Comparison of ENCODE assay signal across 18 cellular contexts in the genomic region with DNA sequence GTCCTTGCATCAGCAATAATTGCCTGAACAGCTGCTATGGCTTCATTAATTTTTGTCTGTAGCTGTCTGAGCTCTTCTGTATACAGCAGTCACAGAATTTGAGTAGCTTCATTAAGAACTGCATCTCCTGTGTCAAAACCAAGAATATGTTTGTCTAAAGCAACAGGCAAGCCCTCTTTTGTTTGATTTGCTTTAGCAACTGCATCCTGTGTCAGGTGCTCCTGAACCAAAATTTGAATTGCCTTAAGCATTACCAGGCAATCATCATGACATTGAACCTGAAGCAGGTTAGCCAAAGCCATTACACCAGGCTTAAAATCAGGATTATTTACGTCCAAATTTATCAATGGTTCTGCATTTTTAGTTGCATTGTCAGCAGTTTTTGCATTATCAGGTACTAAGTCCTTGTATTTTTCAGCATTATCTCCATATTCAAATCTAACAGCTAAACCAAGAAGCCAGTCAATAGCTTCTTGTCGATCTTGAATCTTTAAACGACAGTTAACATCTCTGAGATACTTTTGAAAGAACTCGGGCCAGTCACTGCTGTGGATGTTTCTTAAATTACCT. TPM values are rescaled to one million over a fixed set of nuclear protein-coding genes. Genes with fewer than 3 reads are reported as not detected.
DNase-seq lines count a peak whose midpoint lies in the region; ATAC-seq, FAIRE-seq and TF ChIP-seq lines count a peak whose summit lies in the region.
"Had no signal": no experiment of that assay in that cellular context is flagged by ENCODE, and none has a peak within 500 bp of the region (broad histone marks: within the 10 kb centered on the region; RNA-seq: fewer than 3 reads in every experiment).

No MANE protein-coding gene starts in this region.

- peak overlapping the region; percentile 9 for H3K27ac Mint-ChIP-seq in Caco-2 (ENCODE audit: unreplicated experiment)
- H3K27ac Mint-ChIP-seq: CD4-positive, alpha-beta T cell had no signal

- peaks cover 37% of the 10 kb centered on the region for H3K4me1 Mint-ChIP-seq in Caco-2 (ENCODE audit: low read depth, unreplicated experiment)

- CTCF ChIA-PET in Caco-2 (lab: Charles Lee) (no interaction called here), HepG2 (lab: Yijun Ruan, JAX; ENCODE audit: low intra/inter-chr PET ratio, low total read pairs) (no interaction called here)

- in situ Hi-C loops in HepG2 (cut with HindIII; ENCODE audit: extremely low pct_ligation_motif_present, low pct_unique_long_range_greater_than_20kb): no loop called here

- peak overlapping the region; percentile 42 for H3K27ac ChIP-seq in SJCRH30
- H3K27ac ChIP-seq in HepG2 (ENCODE audit: extremely low read length, insufficient read depth, low read length): no peak overlapping the region
- H3K27ac ChIP-seq in pancreas: no peak overlapping the region
- no peak overlapping the region for H3K27ac ChIP-seq in osteoblast (ENCODE audit: low read depth, low read length)
- H3K27ac ChIP-seq: C4-2B had no signal

- no peak overlapping the region for H3K4me3 Mint-ChIP-seq in Caco-2 (ENCODE audit: unreplicated experiment)
- H3K4me3 Mint-ChIP-seq: CD4-positive, alpha-beta T cell; H9 had no signal

- no peaks in the 10 kb centered on the region for H3K27me3 Mint-ChIP-seq in Caco-2 (ENCODE audit: insufficient read depth, unreplicated experiment)

- H2AFZ ChIP-seq in HepG2 (ENCODE audit: low read length) (no peak overlapping the region), osteoblast (ENCODE audit: low read length) (no peak overlapping the region)

- no peaks in the 10 kb centered on the region for H3K9me3 ChIP-seq in Caco-2
- H3K9me3 ChIP-seq in SJCRH30 (replicated peaks): no peaks in the 10 kb centered on the region
- H3K9me3 ChIP-seq in HepG2 (ENCODE audit: low read length): no peaks in the 10 kb centered on the region
- H3K9me3 ChIP-seq in pancreas: no peaks in the 10 kb centered on the region
- no peaks in the 10 kb centered on the region for H3K9me3 ChIP-seq in osteoblast (ENCODE audit: low read depth, low read length)

- POLR2A ChIA-PET in Caco-2 (lab: Charles Lee): interaction anchor here (0.6 kb wide), 1 partner anchor 41 kb away, joined by 4 read pairs; no protein-coding TSS in a partner anchor
- POLR2A ChIA-PET in HepG2 (lab: Yijun Ruan, JAX): interaction anchor here (1.0 kb wide), 1 partner anchor 42 kb away, joined by 4 read pairs; the partner anchor contains the start of gene MERTK

- no peak for ATAC-seq in HepG2
- no peak for ATAC-seq in pancreas
- ATAC-seq: GM12878 had no signal

- no peak for TF ChIP-seq POLR2A in HepG2 (IDR thresholded peaks at IDR 0.05; ENCODE audit: insufficient read depth in 1 of 2, low read depth in 2 of 2, low read length in 2 of 2)

- 94% methylated on average over 4 of the region's 4 CpGs for WGBS in HepG2 (ENCODE audit: low lambda C conversion rate)
- 60 to 74% methylated on average over 4 of the region's 4 CpGs for WGBS in pancreas, 2 donors

- H3K27me3 ChIP-seq in Caco-2 (replicated peaks; ENCODE audit: control insufficient read depth, insufficient read depth, low read length) (no peaks in the 10 kb centered on the region), SJCRH30 (no peaks in the 10 kb centered on the region), HepG2 (ENCODE audit: control insufficient read depth in 1 of 2, insufficient read depth in 2 of 2, low read length in 2 of 2) (no peaks in the 10 kb centered on the region), pancreas (no peaks in the 10 kb centered on the region), osteoblast (ENCODE audit: insufficient read depth, low read length) (peaks cover 42% of the 10 kb centered on the region)

- BruUV-seq in Caco-2 (replicated peaks; lab: Mats Ljungman, UMichigan) (no TSS peak), HepG2 (replicated peaks; lab: Mats Ljungman, UMichigan) (no TSS peak)

- no peak overlapping the region for H3K4me2 ChIP-seq in HepG2 (ENCODE audit: low read depth, low read length)
- H3K4me2 ChIP-seq in osteoblast (ENCODE audit: insufficient read depth, low read length): no peak overlapping the region

- intact Hi-C loops in Caco-2 (cut with micrococcal nuclease; ENCODE audit: unreplicated experiment) (no loop called here), HepG2 (cut with micrococcal nuclease; ENCODE audit: unreplicated experiment) (no loop called here), pancreas (cut with DNase I) (no loop called here), cardiac septum (cut with DNase I) (no loop called here)

- DNase-seq in NCI-H510A treated with DMSO at 0.1 percent for 48 hours (lab: John Stamatoyannopoulos, UW) (peak; percentile 11), NCI-H510A (lab: John Stamatoyannopoulos, UW) (no peak), Caco-2 (no peak), SJCRH30 (peak in 1 of 2 experiments; percentile 63), HepG2 (ENCODE audit: low spot score) (no peak), pancreas (no peak), cardiac septum (ENCODE audit: low spot score) (no peak), osteoblast (ENCODE audit: insufficient read length, low spot score, missing footprints) (no peak)
- DNase-seq: AML-193; CD4-positive, alpha-beta T cell; DMS53; DND-41; EL; GOT3; H9 had no signal

- H4K20me1 ChIP-seq in HepG2 (ENCODE audit: insufficient read depth, low read length) (no peaks in the 10 kb centered on the region), osteoblast (ENCODE audit: insufficient read depth, low read length) (no peaks in the 10 kb centered on the region)

- TF ChIP-seq EP300 in HepG2 (IDR thresholded peaks at IDR 0.05; ENCODE audit: low read depth in 2 of 2, low read length in 2 of 2) (no peak), HepG2 (CRISPR knock-in tag; IDR thresholded peaks at IDR 0.05; ENCODE audit: borderline replicate concordance) (no peak)

- TF ChIP-seq RAD21 in HepG2 (CRISPR knock-in tag; IDR thresholded peaks at IDR 0.05): no peak

- H3K9ac ChIP-seq in HepG2 (ENCODE audit: insufficient read depth, low read depth, low read length): no peak overlapping the region

- H3K4me3 ChIP-seq in Caco-2 (ENCODE audit: low read depth, low read length): no peak overlapping the region
- H3K4me3 ChIP-seq in SJCRH30: no peak overlapping the region
- no peak overlapping the region for H3K4me3 ChIP-seq in HepG2 (replicated peaks in 1 of 3; ENCODE audit: insufficient read depth in 1 of 3, low read depth in 2 of 3, low read length in 3 of 3)
- H3K4me3 ChIP-seq in pancreas: no peak overlapping the region
- H3K4me3 ChIP-seq in osteoblast (ENCODE audit: insufficient read depth, low read length): no peak overlapping the region
- H3K4me3 ChIP-seq: GM12878 had no signal

- H3K36me3 Mint-ChIP-seq in Caco-2 (ENCODE audit: insufficient read depth, unreplicated experiment): peaks cover 12% of the 10 kb centered on the region

- peaks cover 1% of the 10 kb centered on the region; the same call in 1 of the 2 replicates for H3K36me3 ChIP-seq in Caco-2 (ENCODE audit: control insufficient read depth, insufficient read depth, low read length)
- H3K36me3 ChIP-seq in SJCRH30: no peaks in the 10 kb centered on the region
- H3K36me3 ChIP-seq in HepG2 (replicated peaks in 1 of 2; ENCODE audit: control insufficient read depth in 1 of 2, insufficient read depth in 2 of 2, low read length in 2 of 2): peaks cover 3 to 25% of the 10 kb centered on the region in 2 experiments; a peak in 4 of 5 replicates
- no peaks in the 10 kb centered on the region for H3K36me3 ChIP-seq in pancreas
- no peaks in the 10 kb centered on the region for H3K36me3 ChIP-seq in osteoblast (ENCODE audit: insufficient read depth, low read length)

- H3K4me1 ChIP-seq in Caco-2: peaks cover 10% of the 10 kb centered on the region
- H3K4me1 ChIP-seq in SJCRH30: peaks cover 31% of the 10 kb centered on the region
- H3K4me1 ChIP-seq in HepG2 (ENCODE audit: insufficient read depth, low read length): peaks cover 55% of the 10 kb centered on the region
- H3K4me1 ChIP-seq in pancreas: peaks cover 3 to 10% (median 5%) of the 10 kb centered on the region in 3 donors
- H3K4me1 ChIP-seq in osteoblast (ENCODE audit: insufficient read depth, low read length): no peaks in the 10 kb centered on the region

- TF ChIP-seq CTCF in Caco-2 (IDR thresholded peaks at IDR 0.05; ENCODE audit: insufficient read depth in 1 of 2, low read depth in 1 of 2, low read length in 1 of 2, severe bottlenecking in 1 of 2, unreplicated experiment in 1 of 2): no peak
- no peak for TF ChIP-seq CTCF in HepG2 (CRISPR knock-in tag; IDR thresholded peaks at IDR 0.05)
- TF ChIP-seq CTCF in pancreas (IDR thresholded peaks at IDR 0.05): no peak
- no peak for TF ChIP-seq CTCF in osteoblast (IDR thresholded peaks at IDR 0.05; ENCODE audit: extremely low read depth, low read depth, low read length)

- FAIRE-seq in HepG2 (lab: Jason Lieb, UNC) (peak; percentile 44), pancreas (lab: Jason Lieb, UNC) (no peak)
- FAIRE-seq: GM12878, HTR-8/SVneo had no signal

- H3K79me2 ChIP-seq in HepG2 (ENCODE audit: insufficient read depth, low read length) (peaks cover 26% of the 10 kb centered on the region), osteoblast (ENCODE audit: insufficient read depth, low read length) (no peaks in the 10 kb centered on the region)

- no peaks in the 10 kb centered on the region for H3K9me3 Mint-ChIP-seq in Caco-2 (ENCODE audit: unreplicated experiment)
- H3K9me3 Mint-ChIP-seq: CD4-positive, alpha-beta T cell; H9 had no signal

RNA-seq across cellular contexts. Expression of gene MERTK, which starts 42.0 kb away (rescaled TPM):
- 39.2 and 42.6 TPM in 2 replicates for total RNA-seq in Caco-2 (2022)
- 6.7 and 6.8 TPM in 2 replicates for total RNA-seq in SJCRH30 (2014; rRNA removed; shearing (Covaris generic))
- 22.5 and 37.3 TPM in 2 replicates for total RNA-seq in HepG2 (2016; rRNA removed; fragmentation: Illumina TruSeq; extraction: Trizol)
- total RNA-seq in HepG2 (2016; cell fraction: cytosol; rRNA removed; fragmentation: Illumina TruSeq; extraction: Trizol; ENCODE audit: low read depth): 9.7 and 10.2 TPM in 2 replicates
- total RNA-seq in HepG2 (2016; cell fraction: insoluble cytoplasmic fraction; rRNA removed; fragmentation: Illumina TruSeq; extraction: Trizol): 20.5 and 38.2 TPM in 2 replicates
- total RNA-seq in HepG2 (2016; cell fraction: membrane; rRNA removed; fragmentation: Illumina TruSeq; extraction: Trizol): 9.9 and 11.4 TPM in 2 replicates
- total RNA-seq in HepG2 (2016; cell fraction: nucleus; rRNA removed; fragmentation: Illumina TruSeq; extraction: Trizol): 62.8 and 64.0 TPM in 2 replicates
- 44.7 and 45.5 TPM in 2 replicates for polyA plus RNA-seq in HepG2 (2011; rRNA removed)
- polyA plus RNA-seq in HepG2 (2011; cell fraction: cytosol; rRNA removed): 32.3 and 35.9 TPM in 2 replicates
- 74.2 and 85.4 TPM in 2 replicates for polyA plus RNA-seq in HepG2 (2011; cell fraction: nucleus; rRNA removed)
- polyA plus RNA-seq in HepG2 (2012): 17.2 and 32.7 TPM in 2 replicates
- 1.2 and 1.5 TPM in 2 replicates for polyA plus RNA-seq in HepG2 (2016; cell fraction: cytosol; fragmentation: Illumina TruSeq; extraction: Trizol; ENCODE audit: low read depth)
- polyA plus RNA-seq in HepG2 (2016; cell fraction: insoluble cytoplasmic fraction; fragmentation: Illumina TruSeq; extraction: Trizol; ENCODE audit: low read depth): 16.7 and 17.4 TPM in 2 replicates
- 3.4 TPM in 2 replicates for polyA plus RNA-seq in HepG2 (2016; cell fraction: membrane; fragmentation: Illumina TruSeq; extraction: Trizol; ENCODE audit: low read depth)
- polyA plus RNA-seq in HepG2 (2016; cell fraction: nucleus; fragmentation: Illumina TruSeq; extraction: Trizol; ENCODE audit: insufficient read depth, low read depth): 67.5 and 78.5 TPM in 2 replicates
- polyA minus RNA-seq in HepG2 (2011; rRNA and poly(A)+ RNA removed; ENCODE audit: low replicate concordance): 46.5 TPM in 1 of 2 replicates, not detected in the other
- polyA minus RNA-seq in HepG2 (2011; cell fraction: cytosol; rRNA and poly(A)+ RNA removed): 24.0 and 26.2 TPM in 2 replicates
- 55.6 and 65.1 TPM in 2 replicates for polyA minus RNA-seq in HepG2 (2011; cell fraction: nucleus; rRNA and poly(A)+ RNA removed)
- total RNA-seq in pancreas: 10 to 100 TPM in 1 of 6 donors, 1 to 10 TPM in 5; 4.5 to 13.9 (median 6.4) TPM
- polyA plus RNA-seq in pancreas: 1 to 10 TPM; 2.8 to 3.5 TPM
- total RNA-seq in cardiac septum: 5.8 TPM
- total RNA-seq in osteoblast: 0.59 and 0.72 TPM in 2 replicates

RNA-seq across cellular contexts. Expression of gene ANAPC1, which starts 56.4 kb away (rescaled TPM):
- total RNA-seq in Caco-2 (2022) (97.2 and 110 TPM in 2 replicates), HepG2 (2016; rRNA removed; fragmentation: Illumina TruSeq; extraction: Trizol) (89.7 and 109 TPM in 2 replicates), pancreas (10 to 100 TPM; 11.7 to 22.4 (median 15.8) TPM), cardiac septum (21.1 TPM), osteoblast (48.1 and 50.1 TPM in 2 replicates)
- 102 and 107 TPM in 2 replicates for total RNA-seq in SJCRH30 (2014; rRNA removed; shearing (Covaris generic))
- total RNA-seq in HepG2 (2016; cell fraction: cytosol; rRNA removed; fragmentation: Illumina TruSeq; extraction: Trizol; ENCODE audit: low read depth): 23.1 and 23.4 TPM in 2 replicates
- total RNA-seq in HepG2 (2016; cell fraction: insoluble cytoplasmic fraction; rRNA removed; fragmentation: Illumina TruSeq; extraction: Trizol): 86.7 and 103 TPM in 2 replicates
- total RNA-seq in HepG2 (2016; cell fraction: membrane; rRNA removed; fragmentation: Illumina TruSeq; extraction: Trizol): 38.6 and 43.3 TPM in 2 replicates
- total RNA-seq in HepG2 (2016; cell fraction: nucleus; rRNA removed; fragmentation: Illumina TruSeq; extraction: Trizol): 120 and 143 TPM in 2 replicates
- polyA plus RNA-seq in HepG2 (2011; rRNA removed) (42.9 and 50.0 TPM in 2 replicates), pancreas (1 to 10 TPM; 5.7 to 6.3 TPM)
- 36.9 and 41.2 TPM in 2 replicates for polyA plus RNA-seq in HepG2 (2011; cell fraction: cytosol; rRNA removed)
- polyA plus RNA-seq in HepG2 (2011; cell fraction: nucleus; rRNA removed): 48.7 and 54.2 TPM in 2 replicates
- 35.3 and 41.2 TPM in 2 replicates for polyA plus RNA-seq in HepG2 (2012)
- 7.8 and 8.5 TPM in 2 replicates for polyA plus RNA-seq in HepG2 (2016; cell fraction: cytosol; fragmentation: Illumina TruSeq; extraction: Trizol; ENCODE audit: low read depth)
- 40.8 and 44.3 TPM in 2 replicates for polyA plus RNA-seq in HepG2 (2016; cell fraction: insoluble cytoplasmic fraction; fragmentation: Illumina TruSeq; extraction: Trizol; ENCODE audit: low read depth)
- 10.7 and 11.8 TPM in 2 replicates for polyA plus RNA-seq in HepG2 (2016; cell fraction: membrane; fragmentation: Illumina TruSeq; extraction: Trizol; ENCODE audit: low read depth)
- polyA plus RNA-seq in HepG2 (2016; cell fraction: nucleus; fragmentation: Illumina TruSeq; extraction: Trizol; ENCODE audit: insufficient read depth, low read depth): 53.7 and 58.1 TPM in 2 replicates
- polyA minus RNA-seq in HepG2 (2011; rRNA and poly(A)+ RNA removed; ENCODE audit: low replicate concordance): 94.0 and 137 TPM in 2 replicates
- polyA minus RNA-seq in HepG2 (2011; cell fraction: cytosol; rRNA and poly(A)+ RNA removed): 65.4 and 74.5 TPM in 2 replicates
- polyA minus RNA-seq in HepG2 (2011; cell fraction: nucleus; rRNA and poly(A)+ RNA removed): 223 and 242 TPM in 2 replicates
